ENCODE assay signal across 8 cellular contexts in the genomic region with DNA sequence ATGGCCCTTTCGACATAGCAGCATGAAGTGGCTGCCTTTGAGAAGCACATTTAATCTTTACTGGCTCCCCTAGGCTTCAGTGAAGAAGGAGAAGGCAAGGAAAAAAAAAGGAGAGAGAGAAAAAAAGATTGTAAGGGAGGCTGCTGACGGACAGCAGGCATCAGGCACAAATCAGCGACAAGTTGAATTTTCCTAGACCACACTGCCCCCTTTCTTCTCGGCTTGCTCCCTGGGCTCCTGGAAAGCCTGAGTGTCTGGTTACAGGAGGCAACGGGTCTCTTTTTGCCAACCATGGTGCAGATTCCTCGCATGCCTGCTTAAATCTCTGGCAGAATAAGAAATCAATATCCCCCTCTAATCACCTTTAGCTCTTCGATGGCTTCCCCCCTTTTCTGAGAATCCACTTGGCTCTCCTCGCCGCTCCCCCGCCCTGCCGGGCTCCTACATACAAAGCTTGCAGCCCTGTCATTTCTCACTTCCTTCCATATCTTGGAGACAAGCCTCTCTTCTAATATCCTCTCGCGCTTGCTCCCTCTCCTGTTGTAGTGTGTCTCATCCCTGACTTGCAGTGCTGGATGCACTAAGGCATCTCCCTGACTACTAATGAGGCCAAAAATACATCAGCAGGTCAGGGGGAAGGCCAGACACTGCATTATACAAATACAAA. TPM values are rescaled to one million over a fixed set of nuclear protein-coding genes. Genes with fewer than 3 reads are reported as not detected.
DNase-seq lines count a peak whose midpoint lies in the region; TF ChIP-seq lines count a peak whose summit lies in the region.

No MANE protein-coding gene starts in this region.

- peak; percentile 81 for DNase-seq in GM04504 (ENCODE audit: low read depth)
- peak; percentile 87 for DNase-seq in SK-MEL-5 (ENCODE audit: low read depth, low spot score)
- DNase-seq in fibroblast of villous mesenchyme (ENCODE audit: low read depth), result peak; percentile 86
- DNase-seq in neural crest cell (ENCODE audit: low read depth, low spot score), result peak; percentile 57
- no peak for DNase-seq in SIG-M5 (lab: John Stamatoyannopoulos, UW)
- DNase-seq in activated CD4-positive, alpha-beta T cell treated with anti-CD3 and anti-CD28 coated beads, Interleukin-2, amount 10 ng/mL, durations not matched to agents 7 days and 5 days, result no peak
- DNase-seq in NCI-H1694 treated with DMSO at 0.1 percent for 48 hours (lab: John Stamatoyannopoulos, UW), result no peak
- DNase-seq in mesenteric fat pad (ENCODE audit: low spot score), result no peak

- TF ChIP-seq CTCF in fibroblast of villous mesenchyme (IDR thresholded peaks at IDR 0.05; ENCODE audit: insufficient read depth, low read depth, low read length), result peak; percentile 64
- TF ChIP-seq CTCF in neural crest cell (conservative IDR thresholded peaks at IDR 0.05), result peak; percentile 65

- peak overlapping the region; percentile 69 for H3K4me3 ChIP-seq in fibroblast of villous mesenchyme (ENCODE audit: low read depth, low read length)

- H3K4me3 Mint-ChIP-seq in neural crest cell, result no peak overlapping the region
- no peak overlapping the region for H3K4me3 Mint-ChIP-seq in activated CD4-positive, alpha-beta T cell treated with anti-CD3 and anti-CD28 coated beads, Interleukin-2, amount 10 ng/mL, durations not matched to agents 7 days and 5 days

- H3K4me1 Mint-ChIP-seq in neural crest cell, result peaks cover 37% of the 10 kb centered on the region
- peaks cover 6% of the 10 kb centered on the region for H3K4me1 Mint-ChIP-seq in activated CD4-positive, alpha-beta T cell treated with anti-CD3 and anti-CD28 coated beads, Interleukin-2, amount 10 ng/mL, durations not matched to agents 7 days and 5 days

- H3K36me3 Mint-ChIP-seq in neural crest cell (ENCODE audit: low read depth), result no peaks in the 10 kb centered on the region
- no peaks in the 10 kb centered on the region for H3K36me3 Mint-ChIP-seq in activated CD4-positive, alpha-beta T cell treated with anti-CD3 and anti-CD28 coated beads, Interleukin-2, amount 10 ng/mL, durations not matched to agents 7 days and 5 days (ENCODE audit: low read depth)

- no peak overlapping the region for H3K27ac Mint-ChIP-seq in neural crest cell (ENCODE audit: unreplicated experiment)
- no peak overlapping the region for H3K27ac Mint-ChIP-seq in activated CD4-positive, alpha-beta T cell treated with anti-CD3 and anti-CD28 coated beads, Interleukin-2, amount 10 ng/mL, durations not matched to agents 7 days and 5 days

- POLR2A ChIA-PET in activated CD4-positive, alpha-beta T cell treated with anti-CD3 and anti-CD28 coated beads, Interleukin-2, amount 10 ng/mL, durations not matched to agents 7 days and 5 days (lab: Charles Lee), result no interaction called here

- CTCF ChIA-PET in activated CD4-positive, alpha-beta T cell treated with anti-CD3 and anti-CD28 coated beads, Interleukin-2, amount 10 ng/mL, durations not matched to agents 7 days and 5 days (lab: Charles Lee), result interaction anchor here (0.6 kb wide), 2 partner anchors 44 to 275 kb away, joined by 3 read pairs; no protein-coding TSS in a partner anchor

- H3K9me3 Mint-ChIP-seq in neural crest cell, result no peaks in the 10 kb centered on the region
- H3K9me3 Mint-ChIP-seq in activated CD4-positive, alpha-beta T cell treated with anti-CD3 and anti-CD28 coated beads, Interleukin-2, amount 10 ng/mL, durations not matched to agents 7 days and 5 days, result no peaks in the 10 kb centered on the region

- in situ Hi-C loops in SK-MEL-5 (cut with HindIII; ENCODE audit: low pct_unique_long_range_greater_than_20kb, low sequenced_read_pairs), result no loop called here

- H3K27me3 Mint-ChIP-seq in neural crest cell (ENCODE audit: low read depth), result peaks cover 29% of the 10 kb centered on the region
- peaks cover 30% of the 10 kb centered on the region for H3K27me3 Mint-ChIP-seq in activated CD4-positive, alpha-beta T cell treated with anti-CD3 and anti-CD28 coated beads, Interleukin-2, amount 10 ng/mL, durations not matched to agents 7 days and 5 days

RNA-seq across cellular contexts. Expression of a gene that starts 14.3 kb away (rescaled TPM):
- total RNA-seq in SK-MEL-5 (2014; rRNA removed; shearing (Covaris generic)), result 0.26 TPM in 1 of 2 replicates, not detected in the other
- polyA plus RNA-seq in SK-MEL-5 (2015; cell fraction: cytosol; rRNA removed), result not detected in 2 replicates
- 7.1 TPM in 1 of 2 replicates, not detected in the other for polyA plus RNA-seq in SK-MEL-5 (2015; cell fraction: nucleus; rRNA removed)
- total RNA-seq in fibroblast of villous mesenchyme (6.0 and 9.3 TPM in 2 replicates), neural crest cell (not detected in 2 replicates), mesenteric fat pad (0.67 TPM)
- total RNA-seq in activated CD4-positive, alpha-beta T cell treated with anti-CD3 and anti-CD28 coated beads, Interleukin-2, amount 10 ng/mL, durations not matched to agents 7 days and 5 days, result not detected

Comparison
In these comparisons a context has a peak if more than half of its experiments do, and no peak if none do; other contexts are left out.
1. DNase-seq: peak in GM04504 (single experiment), SK-MEL-5 (single experiment), fibroblast of villous mesenchyme (single experiment) and neural crest cell (single experiment); none in SIG-M5 (single experiment), activated CD4-positive, alpha-beta T cell treated with anti-CD3 and anti-CD28 coated beads, Interleukin-2, amount 10 ng/mL, durations not matched to agents 7 days and 5 days (single experiment), NCI-H1694 treated with DMSO at 0.1 percent for 48 hours (single experiment) and mesenteric fat pad (single experiment).